ENCODE assay signal across 8 cellular contexts in genomic region chr6:2971420-2972218, GRCh38. TPM values are rescaled to one million over a fixed set of nuclear protein-coding genes. Genes with fewer than 3 reads are reported as not detected.
A peak's percentile ranks its signal among the peaks of the same experiment; 100 is the strongest.
DNase-seq lines count a peak whose midpoint lies in the region; TF ChIP-seq lines count a peak whose summit lies in the region.

SERPINB6 (minus strand) TSS chr6:2971567; CDS start chr6:2959332, 12,235 bp downstream.

- H3K9me3 ChIP-seq in suprapubic skin, result no peaks in the 10 kb centered on the region

- DNase-seq in NOMO-1 (lab: John Stamatoyannopoulos, UW; ENCODE audit: unreplicated experiment in 2 of 2) (peak; percentile 16 to 36), NOMO-1 treated with dmso at 0.1 percent for 144 hours (lab: John Stamatoyannopoulos, UW; ENCODE audit: unreplicated experiment) (no peak), RPMI8226 (peak; percentile 84), fibroblast of the conjunctiva (ENCODE audit: low read depth) (peak; percentile 78), myocyte (ENCODE audit: low read depth) (peak; percentile 85), suprapubic skin (ENCODE audit: low spot score in 2 of 2) (peak; percentile 88 to 91), NCI-H1092 (lab: John Stamatoyannopoulos, UW) (no peak)
- peak; percentile 43 for DNase-seq in activated naive CD4-positive, alpha-beta T cell treated with Interleukin-2 at 50 U/mL for 16 hours

- H3K27me3 ChIP-seq in suprapubic skin, result no peaks in the 10 kb centered on the region

- H3K4me3 ChIP-seq in suprapubic skin, result peak within 1 kb of the TSS; percentile 76

- H3K4me1 ChIP-seq in suprapubic skin, result peaks cover 10% of the 10 kb centered on the region

- no peak for TF ChIP-seq EP300 in suprapubic skin (IDR thresholded peaks at IDR 0.05)

- peak within 1 kb of the TSS; percentile 90 for H3K27ac ChIP-seq in suprapubic skin

- no peak for TF ChIP-seq CTCF in suprapubic skin (IDR thresholded peaks at IDR 0.05)

- 8% methylated on average over 19 of the region's 63 CpGs for WGBS in suprapubic skin

- no peaks in the 10 kb centered on the region for H3K36me3 ChIP-seq in suprapubic skin

- peak in 1 of 2 donors; percentile 54 for TF ChIP-seq POLR2A in suprapubic skin (IDR thresholded peaks at IDR 0.05)

RNA-seq across cellular contexts. Expression of gene SERPINB6, which starts in this region (rescaled TPM):
- 128 and 137 TPM in 2 replicates for total RNA-seq in myocyte
- polyA plus RNA-seq in myocyte (2012), result 118 TPM
- 10 to 100 TPM; 26.8 to 53.4 (median 36.8) TPM for total RNA-seq in suprapubic skin

Comparison
In these comparisons a context has a peak if more than half of its experiments do, and no peak if none do; other contexts are left out.
1. DNase-seq: peak in NOMO-1 (2 of 2), RPMI8226 (single experiment), activated naive CD4-positive, alpha-beta T cell treated with Interleukin-2 at 50 U/mL for 16 hours (single experiment), fibroblast of the conjunctiva (single experiment), myocyte (single experiment) and suprapubic skin (2 of 2); none in NOMO-1 treated with dmso at 0.1 percent for 144 hours (single experiment) and NCI-H1092 (single experiment).